27 cellular contexts compared by ENCODE assay signal in genomic region chr2:100707016-100707947, GRCh38.
DNase-seq lines count a peak whose midpoint lies in the region; FAIRE-seq and TF ChIP-seq lines count a peak whose summit lies in the region.
"Had no signal": no experiment of that assay in that cellular context is flagged by ENCODE, and none has a peak within 500 bp of the region (broad histone marks: within the 10 kb centered on the region; RNA-seq: fewer than 3 reads in every experiment).

No MANE protein-coding gene starts in this region.

- intact Hi-C loops in activated CD4-positive, alpha-beta memory T cell treated with anti-CD3 and anti-CD28 coated beads for 36 hours (cut with micrococcal nuclease) = no loop called here

- H3K4me3 Mint-ChIP-seq in activated naive CD4-positive, alpha-beta T cell treated with anti-CD3 and anti-CD28 coated beads, Interleukin-2, amount 10 ng/mL, durations not matched to agents 7 days and 5 days = no peak overlapping the region
- no peak overlapping the region for H3K4me3 Mint-ChIP-seq in activated CD4-positive, alpha-beta memory T cell treated with anti-CD3 and anti-CD28 coated beads for 36 hours
- H3K4me3 Mint-ChIP-seq: activated T-helper 17 cell treated with anti-CD3 and anti-CD28 coated beads, Interleukin-2, amount 50 U/mL, for 72 hours; stimulated activated effector memory CD8-positive, alpha-beta T cell treated with anti-CD3 and anti-CD28 coated beads, Interleukin-12 subunit alpha, Interleukin-12 subunit beta, amount 100 ng/mL, for 72 hours; T-helper 1 cell treated with Interleukin-12 subunit alpha and Interleukin-12 subunit beta and Interleukin-4 antibody, amounts not matched to agents 30 μg/mL and 1 μg/mL, for 36 hours had no signal

- no peaks in the 10 kb centered on the region for H3K36me3 Mint-ChIP-seq in activated naive CD4-positive, alpha-beta T cell treated with anti-CD3 and anti-CD28 coated beads, Interleukin-2, amount 10 ng/mL, durations not matched to agents 7 days and 5 days
- no peaks in the 10 kb centered on the region for H3K36me3 Mint-ChIP-seq in activated CD4-positive, alpha-beta memory T cell treated with anti-CD3 and anti-CD28 coated beads for 36 hours
- H3K36me3 Mint-ChIP-seq: stimulated activated effector memory CD8-positive, alpha-beta T cell treated with anti-CD3 and anti-CD28 coated beads, Interleukin-12 subunit alpha, Interleukin-12 subunit beta, amount 100 ng/mL, for 72 hours had no signal

- dilution Hi-C loops in keratinocyte (cut with MboI; ENCODE audit: extremely low pct_ligation_motif_present, low sequenced_read_pairs) = no loop called here

- in situ Hi-C loops in GM13976 (cut with MboI; ENCODE audit: low sequenced_read_pairs, unreplicated experiment) = no loop called here

- H4K20me1 ChIP-seq in keratinocyte (ENCODE audit: control insufficient read depth, extremely low read depth, insufficient read depth, low read length) = no peaks in the 10 kb centered on the region
- H4K20me1 ChIP-seq: BLaER1 treated with 17β-estradiol and CSF1 and Interleukin-3, amounts not matched to agents 10 nM and 100 nM had no signal

- FAIRE-seq in keratinocyte (lab: Jason Lieb, UNC) = peak; percentile 73
- FAIRE-seq: H54 had no signal

- H3K9me3 ChIP-seq in keratinocyte (ENCODE audit: control insufficient read depth, low read depth, low read length) = no peaks in the 10 kb centered on the region
- H3K9me3 ChIP-seq: adrenal gland; BLaER1 treated with 17β-estradiol and CSF1 and Interleukin-3, amounts not matched to agents 10 nM and 100 nM; right atrium auricular region; testis; uterus had no signal

- H3K27ac Mint-ChIP-seq in activated naive CD4-positive, alpha-beta T cell treated with anti-CD3 and anti-CD28 coated beads, Interleukin-2, amount 10 ng/mL, durations not matched to agents 7 days and 5 days = no peak overlapping the region
- no peak overlapping the region for H3K27ac Mint-ChIP-seq in activated CD4-positive, alpha-beta memory T cell treated with anti-CD3 and anti-CD28 coated beads for 36 hours
- H3K27ac Mint-ChIP-seq: activated T-helper 17 cell treated with anti-CD3 and anti-CD28 coated beads, Interleukin-2, amount 50 U/mL, for 72 hours; stimulated activated effector memory CD8-positive, alpha-beta T cell treated with anti-CD3 and anti-CD28 coated beads, Interleukin-12 subunit alpha, Interleukin-12 subunit beta, amount 100 ng/mL, for 72 hours; T-helper 1 cell treated with Interleukin-12 subunit alpha and Interleukin-12 subunit beta and Interleukin-4 antibody, amounts not matched to agents 30 μg/mL and 1 μg/mL, for 36 hours had no signal

- H3K4me1 ChIP-seq in keratinocyte (ENCODE audit: control insufficient read depth, extremely low read depth, insufficient read depth, low read length) = peaks cover 14% of the 10 kb centered on the region
- H3K4me1 ChIP-seq: adrenal gland, right atrium auricular region, testis, uterus had no signal

- CTCF ChIA-PET in activated naive CD4-positive, alpha-beta T cell treated with anti-CD3 and anti-CD28 coated beads, Interleukin-2, amount 10 ng/mL, durations not matched to agents 7 days and 5 days (lab: Charles Lee) = no interaction called here
- CTCF ChIA-PET in activated CD4-positive, alpha-beta memory T cell treated with anti-CD3 and anti-CD28 coated beads for 36 hours (lab: Charles Lee) = interaction anchor here (0.7 kb wide), 1 partner anchor 60 kb away, joined by 3 read pairs; no protein-coding TSS in a partner anchor

- H2AFZ ChIP-seq in keratinocyte (ENCODE audit: control insufficient read depth, low read length) = peak overlapping the region; percentile 77

- H3K27ac ChIP-seq in caudate nucleus (ENCODE audit: low read depth, low read length) (peak overlapping the region; percentile 55), keratinocyte (ENCODE audit: control insufficient read depth, insufficient read depth, low read length) (no peak overlapping the region)
- H3K27ac ChIP-seq: adrenal gland; BLaER1 treated with 17β-estradiol and CSF1 and Interleukin-3, amounts not matched to agents 10 nM and 100 nM; brain microvascular endothelial cell; coronary artery; right atrium auricular region; testis; uterus had no signal

- peaks cover 3% of the 10 kb centered on the region for H3K27me3 Mint-ChIP-seq in activated naive CD4-positive, alpha-beta T cell treated with anti-CD3 and anti-CD28 coated beads, Interleukin-2, amount 10 ng/mL, durations not matched to agents 7 days and 5 days
- no peaks in the 10 kb centered on the region for H3K27me3 Mint-ChIP-seq in activated CD4-positive, alpha-beta memory T cell treated with anti-CD3 and anti-CD28 coated beads for 36 hours
- H3K27me3 Mint-ChIP-seq: activated T-helper 17 cell treated with anti-CD3 and anti-CD28 coated beads, Interleukin-2, amount 50 U/mL, for 72 hours had no signal

- no peak overlapping the region for H3K9ac ChIP-seq in keratinocyte (ENCODE audit: control insufficient read depth, extremely low read depth, insufficient read depth, low read length)
- H3K9ac ChIP-seq: BLaER1 treated with 17β-estradiol and CSF1 and Interleukin-3, amounts not matched to agents 10 nM and 100 nM had no signal

- peaks cover 30% of the 10 kb centered on the region for H3K4me1 Mint-ChIP-seq in activated naive CD4-positive, alpha-beta T cell treated with anti-CD3 and anti-CD28 coated beads, Interleukin-2, amount 10 ng/mL, durations not matched to agents 7 days and 5 days
- peaks cover 15% of the 10 kb centered on the region for H3K4me1 Mint-ChIP-seq in activated CD4-positive, alpha-beta memory T cell treated with anti-CD3 and anti-CD28 coated beads for 36 hours (ENCODE audit: low read depth)

- H3K4me2 ChIP-seq in keratinocyte (ENCODE audit: control insufficient read depth, extremely low read depth, insufficient read depth, low read depth, low read length) = peak overlapping the region; percentile 65

- POLR2A ChIA-PET in activated CD4-positive, alpha-beta memory T cell treated with anti-CD3 and anti-CD28 coated beads for 36 hours (lab: Charles Lee) = interaction anchor here (0.7 kb wide), 1 partner anchor 26 kb away, joined by 3 read pairs; no protein-coding TSS in a partner anchor

- no peaks in the 10 kb centered on the region for H3K27me3 ChIP-seq in keratinocyte (ENCODE audit: control insufficient read depth, extremely low read depth, insufficient read depth, low read length)
- H3K27me3 ChIP-seq: adrenal gland; BLaER1 treated with 17β-estradiol and CSF1 and Interleukin-3, amounts not matched to agents 10 nM and 100 nM; brain microvascular endothelial cell; right atrium auricular region; testis; uterus had no signal

- H3K36me3 ChIP-seq in keratinocyte (ENCODE audit: control insufficient read depth in 2 of 2, extremely low read depth in 1 of 2, insufficient read depth in 2 of 2, low read length in 2 of 2) = no peaks in the 10 kb centered on the region
- H3K36me3 ChIP-seq: adrenal gland; BLaER1 treated with 17β-estradiol and CSF1 and Interleukin-3, amounts not matched to agents 10 nM and 100 nM; brain microvascular endothelial cell; right atrium auricular region; uterus had no signal

- H3K9me1 ChIP-seq in keratinocyte (ENCODE audit: control insufficient read depth, extremely low read depth, insufficient read depth, low read length) = no peaks in the 10 kb centered on the region

- DNase-seq in activated naive CD4-positive, alpha-beta T cell treated with anti-CD3 and anti-CD28 coated beads, Interleukin-2, amount 10 ng/mL, durations not matched to agents 7 days and 5 days = peak; percentile 29
- DNase-seq in activated naive CD4-positive, alpha-beta T cell (lab: John Stamatoyannopoulos, UW) = no peak
- DNase-seq in caudate nucleus (lab: John Stamatoyannopoulos, UW) = peak in 47 of 61 donors; percentile 3 to 85 (median 45)
- no peak for DNase-seq in keratinocyte (ENCODE audit: low read depth, low spot score)
- DNase-seq in superior temporal gyrus (ENCODE audit: extremely low spot score) = peak; percentile 42
- DNase-seq in NAMALWA (ENCODE audit: low spot score) = no peak
- no peak for DNase-seq in GM13976 (ENCODE audit: low spot score)
- no peak for DNase-seq in activated CD4-positive, alpha-beta memory T cell treated with anti-CD3 and anti-CD28 coated beads for 36 hours
- DNase-seq: activated CD4-positive, alpha-beta T cell treated with anti-CD3 and anti-CD28 coated beads, Interleukin-2, amount 50 U/mL, for 1 hour; activated CD8-positive, alpha-beta memory T cell treated with anti-CD3 and anti-CD28 coated beads, Interleukin-2, amount 50 U/mL, for 48 hours; adrenal gland; brain microvascular endothelial cell; Calu3; DND-41; NCI-H146; NCI-H2171; NCI-H526; stimulated activated CD4-positive, alpha-beta T cell treated with anti-CD3 and anti-CD28 coated beads, Interleukin-2, amount 100 ng/mL, for 48 hours; testis; uterus had no signal

- no peaks in the 10 kb centered on the region for H3K9me3 Mint-ChIP-seq in activated naive CD4-positive, alpha-beta T cell treated with anti-CD3 and anti-CD28 coated beads, Interleukin-2, amount 10 ng/mL, durations not matched to agents 7 days and 5 days
- H3K9me3 Mint-ChIP-seq in activated CD4-positive, alpha-beta memory T cell treated with anti-CD3 and anti-CD28 coated beads for 36 hours = no peaks in the 10 kb centered on the region
- H3K9me3 Mint-ChIP-seq: activated T-helper 17 cell treated with anti-CD3 and anti-CD28 coated beads, Interleukin-2, amount 50 U/mL, for 72 hours; stimulated activated effector memory CD8-positive, alpha-beta T cell treated with anti-CD3 and anti-CD28 coated beads, Interleukin-12 subunit alpha, Interleukin-12 subunit beta, amount 100 ng/mL, for 72 hours; T-helper 1 cell treated with Interleukin-12 subunit alpha and Interleukin-12 subunit beta and Interleukin-4 antibody, amounts not matched to agents 30 μg/mL and 1 μg/mL, for 36 hours had no signal

- TF ChIP-seq CTCF in keratinocyte (optimal IDR thresholded peaks at IDR 0.05 in 1 of 3, IDR thresholded peaks at IDR 0.05 in 1 of 3, conservative IDR thresholded peaks at IDR 0.05 in 1 of 3; ENCODE audit: extremely low read depth in 1 of 3, insufficient read depth in 2 of 3, low read length in 3 of 3) (no peak), GM13976 (IDR thresholded peaks at IDR 0.05; ENCODE audit: borderline replicate concordance, control extremely low read depth, extremely low read depth, insufficient read depth, missing control alignments) (no peak)

- no peaks in the 10 kb centered on the region for H3K79me2 ChIP-seq in keratinocyte (ENCODE audit: control insufficient read depth, insufficient read depth, low read length)

- no peak overlapping the region for H3K4me3 ChIP-seq in keratinocyte (ENCODE audit: control insufficient read depth in 2 of 3, extremely low read depth in 1 of 3, insufficient read depth in 2 of 3, low read depth in 1 of 3, low read length in 3 of 3)
- H3K4me3 ChIP-seq: adrenal gland; BLaER1 treated with 17β-estradiol and CSF1 and Interleukin-3, amounts not matched to agents 10 nM and 100 nM; coronary artery; right atrium auricular region; testis; uterus had no signal

Comparison
In these comparisons a context has a peak if more than half of its experiments do, and no peak if none do; other contexts are left out.
1. DNase-seq: peak in activated naive CD4-positive, alpha-beta T cell treated with anti-CD3 and anti-CD28 coated beads, Interleukin-2, amount 10 ng/mL, durations not matched to agents 7 days and 5 days (single experiment), caudate nucleus (47 of 61) and superior temporal gyrus (single experiment); none in activated naive CD4-positive, alpha-beta T cell (0 of 4), keratinocyte (single experiment), NAMALWA (single experiment), GM13976 (single experiment) and activated CD4-positive, alpha-beta memory T cell treated with anti-CD3 and anti-CD28 coated beads for 36 hours (single experiment).